ENCODE assay signal across 2 cellular contexts in the genomic region with DNA sequence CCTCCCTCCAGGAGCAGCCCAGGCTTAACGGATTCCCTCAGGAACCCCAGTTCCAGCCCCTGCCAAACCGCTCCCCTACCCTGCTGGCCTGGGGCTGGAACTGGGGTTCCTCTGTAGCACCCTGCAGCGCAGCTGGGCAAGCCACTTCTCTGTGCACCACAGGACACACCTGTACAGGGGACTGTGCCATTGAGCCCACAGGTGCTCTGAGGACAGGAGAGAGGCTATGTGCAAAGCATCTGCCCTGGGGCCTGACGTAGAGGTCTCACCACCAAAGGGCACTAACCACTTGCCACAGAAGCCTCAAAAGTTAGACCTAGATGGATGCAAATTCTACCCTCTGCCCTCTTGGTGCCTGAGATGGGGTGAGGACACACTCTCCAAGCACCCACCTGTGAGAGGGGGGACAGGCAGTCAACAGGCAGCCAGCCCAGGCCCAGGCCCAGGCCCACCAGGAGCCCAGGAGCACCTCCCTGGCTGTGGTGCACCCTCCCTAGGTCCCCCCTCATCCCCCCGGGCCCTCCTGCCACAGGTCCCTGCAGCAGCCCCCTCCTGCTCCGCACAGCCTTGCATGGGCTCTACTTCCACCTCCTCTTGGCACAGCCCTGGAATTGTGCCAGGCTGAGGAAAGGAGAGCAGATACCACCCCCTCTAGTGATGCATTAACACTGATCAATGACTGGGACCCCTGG.
TF ChIP-seq lines count a peak whose summit lies in the region.

No MANE protein-coding gene starts in this region.

TF ChIP-seq in SK-N-SH, 30 proteins besides CTCF, POLR2A, EP300 and RAD21:
- TF ChIP-seq EZH2phosphoT487 (IDR thresholded peaks at IDR 0.05; ENCODE audit: borderline replicate concordance, low read depth) (no peak), RCOR1 (IDR thresholded peaks at IDR 0.05; ENCODE audit: low read length) (no peak), SIN3A (IDR thresholded peaks at IDR 0.05; ENCODE audit: borderline replicate concordance, low read depth, low read length) (no peak), GABPA (IDR thresholded peaks at IDR 0.05; ENCODE audit: low read depth) (no peak), RFX5 (IDR thresholded peaks at IDR 0.05; ENCODE audit: low read length) (no peak), USF2 (IDR thresholded peaks at IDR 0.05; ENCODE audit: borderline replicate concordance, low read depth, low read length) (no peak), MEF2A (IDR thresholded peaks at IDR 0.05; ENCODE audit: borderline replicate concordance, low read depth) (no peak), SMC3 (IDR thresholded peaks at IDR 0.05; ENCODE audit: low read depth, low read length) (no peak), NFIC (IDR thresholded peaks at IDR 0.05; ENCODE audit: borderline replicate concordance) (no peak)
- TF ChIP-seq, protein P1, sequence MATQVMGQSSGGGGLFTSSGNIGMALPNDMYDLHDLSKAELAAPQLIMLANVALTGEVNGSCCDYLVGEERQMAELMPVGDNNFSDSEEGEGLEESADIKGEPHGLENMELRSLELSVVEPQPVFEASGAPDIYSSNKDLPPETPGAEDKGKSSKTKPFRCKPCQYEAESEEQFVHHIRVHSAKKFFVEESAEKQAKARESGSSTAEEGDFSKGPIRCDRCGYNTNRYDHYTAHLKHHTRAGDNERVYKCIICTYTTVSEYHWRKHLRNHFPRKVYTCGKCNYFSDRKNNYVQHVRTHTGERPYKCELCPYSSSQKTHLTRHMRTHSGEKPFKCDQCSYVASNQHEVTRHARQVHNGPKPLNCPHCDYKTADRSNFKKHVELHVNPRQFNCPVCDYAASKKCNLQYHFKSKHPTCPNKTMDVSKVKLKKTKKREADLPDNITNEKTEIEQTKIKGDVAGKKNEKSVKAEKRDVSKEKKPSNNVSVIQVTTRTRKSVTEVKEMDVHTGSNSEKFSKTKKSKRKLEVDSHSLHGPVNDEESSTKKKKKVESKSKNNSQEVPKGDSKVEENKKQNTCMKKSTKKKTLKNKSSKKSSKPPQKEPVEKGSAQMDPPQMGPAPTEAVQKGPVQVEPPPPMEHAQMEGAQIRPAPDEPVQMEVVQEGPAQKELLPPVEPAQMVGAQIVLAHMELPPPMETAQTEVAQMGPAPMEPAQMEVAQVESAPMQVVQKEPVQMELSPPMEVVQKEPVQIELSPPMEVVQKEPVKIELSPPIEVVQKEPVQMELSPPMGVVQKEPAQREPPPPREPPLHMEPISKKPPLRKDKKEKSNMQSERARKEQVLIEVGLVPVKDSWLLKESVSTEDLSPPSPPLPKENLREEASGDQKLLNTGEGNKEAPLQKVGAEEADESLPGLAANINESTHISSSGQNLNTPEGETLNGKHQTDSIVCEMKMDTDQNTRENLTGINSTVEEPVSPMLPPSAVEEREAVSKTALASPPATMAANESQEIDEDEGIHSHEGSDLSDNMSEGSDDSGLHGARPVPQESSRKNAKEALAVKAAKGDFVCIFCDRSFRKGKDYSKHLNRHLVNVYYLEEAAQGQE (IDR thresholded peaks at IDR 0.05; ENCODE audit: low read depth, low read length): no peak

TF ChIP-seq in SK-N-SH treated with all-trans-retinoic acid at 6 μM for 48 hours, 23 proteins besides CTCF, POLR2A, EP300 and RAD21:
- TF ChIP-seq, protein P2, sequence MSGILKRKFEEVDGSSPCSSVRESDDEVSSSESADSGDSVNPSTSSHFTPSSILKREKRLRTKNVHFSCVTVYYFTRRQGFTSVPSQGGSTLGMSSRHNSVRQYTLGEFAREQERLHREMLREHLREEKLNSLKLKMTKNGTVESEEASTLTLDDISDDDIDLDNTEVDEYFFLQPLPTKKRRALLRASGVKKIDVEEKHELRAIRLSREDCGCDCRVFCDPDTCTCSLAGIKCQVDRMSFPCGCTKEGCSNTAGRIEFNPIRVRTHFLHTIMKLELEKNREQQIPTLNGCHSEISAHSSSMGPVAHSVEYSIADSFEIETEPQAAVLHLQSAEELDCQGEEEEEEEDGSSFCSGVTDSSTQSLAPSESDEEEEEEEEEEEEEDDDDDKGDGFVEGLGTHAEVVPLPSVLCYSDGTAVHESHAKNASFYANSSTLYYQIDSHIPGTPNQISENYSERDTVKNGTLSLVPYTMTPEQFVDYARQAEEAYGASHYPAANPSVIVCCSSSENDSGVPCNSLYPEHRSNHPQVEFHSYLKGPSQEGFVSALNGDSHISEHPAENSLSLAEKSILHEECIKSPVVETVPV (CRISPR knock-in tag; IDR thresholded peaks at IDR 0.05): no peak
- TF ChIP-seq ZC3H10 (CRISPR knock-in tag; IDR thresholded peaks at IDR 0.05): no peak
- TF ChIP-seq, protein P3, sequence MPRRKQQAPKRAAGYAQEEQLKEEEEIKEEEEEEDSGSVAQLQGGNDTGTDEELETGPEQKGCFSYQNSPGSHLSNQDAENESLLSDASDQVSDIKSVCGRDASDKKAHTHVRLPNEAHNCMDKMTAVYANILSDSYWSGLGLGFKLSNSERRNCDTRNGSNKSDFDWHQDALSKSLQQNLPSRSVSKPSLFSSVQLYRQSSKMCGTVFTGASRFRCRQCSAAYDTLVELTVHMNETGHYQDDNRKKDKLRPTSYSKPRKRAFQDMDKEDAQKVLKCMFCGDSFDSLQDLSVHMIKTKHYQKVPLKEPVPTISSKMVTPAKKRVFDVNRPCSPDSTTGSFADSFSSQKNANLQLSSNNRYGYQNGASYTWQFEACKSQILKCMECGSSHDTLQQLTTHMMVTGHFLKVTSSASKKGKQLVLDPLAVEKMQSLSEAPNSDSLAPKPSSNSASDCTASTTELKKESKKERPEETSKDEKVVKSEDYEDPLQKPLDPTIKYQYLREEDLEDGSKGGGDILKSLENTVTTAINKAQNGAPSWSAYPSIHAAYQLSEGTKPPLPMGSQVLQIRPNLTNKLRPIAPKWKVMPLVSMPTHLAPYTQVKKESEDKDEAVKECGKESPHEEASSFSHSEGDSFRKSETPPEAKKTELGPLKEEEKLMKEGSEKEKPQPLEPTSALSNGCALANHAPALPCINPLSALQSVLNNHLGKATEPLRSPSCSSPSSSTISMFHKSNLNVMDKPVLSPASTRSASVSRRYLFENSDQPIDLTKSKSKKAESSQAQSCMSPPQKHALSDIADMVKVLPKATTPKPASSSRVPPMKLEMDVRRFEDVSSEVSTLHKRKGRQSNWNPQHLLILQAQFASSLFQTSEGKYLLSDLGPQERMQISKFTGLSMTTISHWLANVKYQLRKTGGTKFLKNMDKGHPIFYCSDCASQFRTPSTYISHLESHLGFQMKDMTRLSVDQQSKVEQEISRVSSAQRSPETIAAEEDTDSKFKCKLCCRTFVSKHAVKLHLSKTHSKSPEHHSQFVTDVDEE (CRISPR knock-in tag; IDR thresholded peaks at IDR 0.05): no peak
- no peak for TF ChIP-seq TOX (CRISPR knock-in tag; IDR thresholded peaks at IDR 0.05; ENCODE audit: borderline replicate concordance)
- no peak for TF ChIP-seq PPARA (CRISPR knock-in tag; IDR thresholded peaks at IDR 0.05; ENCODE audit: borderline replicate concordance)
- no peak for TF ChIP-seq OSR1 (CRISPR knock-in tag; IDR thresholded peaks at IDR 0.05)
- no peak for TF ChIP-seq ZNF70 (CRISPR knock-in tag; IDR thresholded peaks at IDR 0.05)
- no peak for TF ChIP-seq RARB (CRISPR knock-in tag; IDR thresholded peaks at IDR 0.05)
- TF ChIP-seq SNAI2 (CRISPR knock-in tag; IDR thresholded peaks at IDR 0.05): no peak
- no peak for TF ChIP-seq ARNTL (CRISPR knock-in tag; IDR thresholded peaks at IDR 0.05; ENCODE audit: borderline replicate concordance, low read depth)
- TF ChIP-seq, protein P4, sequence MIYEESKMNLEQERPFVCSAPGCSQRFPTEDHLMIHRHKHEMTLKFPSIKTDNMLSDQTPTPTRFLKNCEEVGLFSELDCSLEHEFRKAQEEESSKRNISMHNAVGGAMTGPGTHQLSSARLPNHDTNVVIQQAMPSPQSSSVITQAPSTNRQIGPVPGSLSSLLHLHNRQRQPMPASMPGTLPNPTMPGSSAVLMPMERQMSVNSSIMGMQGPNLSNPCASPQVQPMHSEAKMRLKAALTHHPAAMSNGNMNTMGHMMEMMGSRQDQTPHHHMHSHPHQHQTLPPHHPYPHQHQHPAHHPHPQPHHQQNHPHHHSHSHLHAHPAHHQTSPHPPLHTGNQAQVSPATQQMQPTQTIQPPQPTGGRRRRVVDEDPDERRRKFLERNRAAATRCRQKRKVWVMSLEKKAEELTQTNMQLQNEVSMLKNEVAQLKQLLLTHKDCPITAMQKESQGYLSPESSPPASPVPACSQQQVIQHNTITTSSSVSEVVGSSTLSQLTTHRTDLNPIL (CRISPR knock-in tag; IDR thresholded peaks at IDR 0.05; ENCODE audit: low read depth): no peak
TF ChIP-seq in SK-N-SH treated with all-trans-retinoic acid at 6 μM for 48 hours: peak in this region for 0.
